ENCODE assay signal across 8 cellular contexts in genomic region chr14:35044939-35045797, GRCh38. TPM values are rescaled to one million over a fixed set of nuclear protein-coding genes. Genes with fewer than 3 reads are reported as not detected.
DNase-seq lines count a peak whose midpoint lies in the region; ATAC-seq and TF ChIP-seq lines count a peak whose summit lies in the region.

No MANE protein-coding gene starts in this region.

- 0 out of 3 replicates have a peak, but pooled peaks have one; percentile 1 for ATAC-seq in DND-41 (ENCODE audit: insufficient read depth, low read depth)
- ATAC-seq in GM18498 (IDR thresholded peaks at IDR 0.05; ENCODE audit: unreplicated experiment), result no peak

- H3K27ac ChIP-seq in DND-41 (ENCODE audit: low read length) (peak overlapping the region; percentile 59), dorsolateral prefrontal cortex (peak overlapping the region; percentile 92 to 100 (median 98)), muscle layer of duodenum (ENCODE audit: low read length) (peak overlapping the region; percentile 100)

- H3K27me3 ChIP-seq in DND-41 (ENCODE audit: insufficient read depth, low read length, poor library complexity) (no peaks in the 10 kb centered on the region), dorsolateral prefrontal cortex (no peaks in the 10 kb centered on the region), muscle layer of duodenum (ENCODE audit: low read depth, low read length) (no peaks in the 10 kb centered on the region)

- H3K79me2 ChIP-seq in DND-41 (ENCODE audit: insufficient read depth, low read length), result peaks cover 5% of the 10 kb centered on the region

- intact Hi-C loops in dorsolateral prefrontal cortex (cut with DNase I), result loop anchor here (5.0 to 10.0 kb wide), 5 partner anchors 77 to 370 kb away; partner anchors contain the start of genes BAZ1A (in 1 of the 2), CFL2 (in 1 of the 2), PPP2R3C (in 1 of the 2) and PRORP (in 1 of the 2)

- H3K9me3 ChIP-seq in DND-41 (ENCODE audit: insufficient read depth, low read length, severe bottlenecking) (no peaks in the 10 kb centered on the region), muscle layer of duodenum (ENCODE audit: control insufficient read depth in 1 of 2, low read length in 2 of 2) (no peaks in the 10 kb centered on the region)

- DNase-seq in DND-41 (no peak), NCI-H226 (peak; percentile 21), dorsolateral prefrontal cortex (no peak), DMS79 (lab: John Stamatoyannopoulos, UW) (no peak), UCSD-AML1 (lab: John Stamatoyannopoulos, UW; ENCODE audit: unreplicated experiment) (no peak), NCI-H2107 treated with DMSO at 0.1 percent for 48 hours (lab: John Stamatoyannopoulos, UW; ENCODE audit: unreplicated experiment) (no peak)

- H3K4me1 ChIP-seq in DND-41 (ENCODE audit: insufficient read depth, low read length) (peaks cover 26% of the 10 kb centered on the region), muscle layer of duodenum (ENCODE audit: control insufficient read depth in 1 of 2, insufficient read depth in 2 of 2, low read length in 2 of 2) (peaks cover 6% of the 10 kb centered on the region in 2 donors)

- H3K4me2 ChIP-seq in DND-41 (ENCODE audit: insufficient read depth, low read length), result peak overlapping the region; percentile 95

- H3K4me3 ChIP-seq in DND-41 (ENCODE audit: low read depth in 1 of 2, low read length in 2 of 2) (peak overlapping the region; percentile 79 to 81; a peak in 3 of 4 replicates), dorsolateral prefrontal cortex (peak overlapping the region; percentile 60 to 97 (median 91)), muscle layer of duodenum (ENCODE audit: low read depth in 1 of 2, low read length in 2 of 2) (peak overlapping the region; percentile 89 to 94)

- H3K36me3 ChIP-seq in DND-41 (ENCODE audit: insufficient read depth, low read length) (no peaks in the 10 kb centered on the region; the same call in 1 of the 2 replicates), muscle layer of duodenum (ENCODE audit: control insufficient read depth in 1 of 2, insufficient read depth in 2 of 2, low read length in 2 of 2) (peaks cover 0 to 5% of the 10 kb centered on the region in 2 donors)

- TF ChIP-seq CTCF in DND-41 (IDR thresholded peaks at IDR 0.05; ENCODE audit: borderline replicate concordance, extremely low read depth, low read length, poor library complexity, severe bottlenecking), result no peak
- no peak for TF ChIP-seq CTCF in dorsolateral prefrontal cortex (IDR thresholded peaks at IDR 0.05 in 54 of 56, conservative IDR thresholded peaks at IDR 0.05 in 2 of 56; ENCODE audit: low read depth in 1 of 56, partially characterized antibody in 56 of 56)

- H3K9ac ChIP-seq in DND-41 (ENCODE audit: low read depth, low read length), result peak overlapping the region; percentile 78

- peak overlapping the region; percentile 78 for H2AFZ ChIP-seq in DND-41 (ENCODE audit: low read depth, low read length)

- no peaks in the 10 kb centered on the region for H4K20me1 ChIP-seq in DND-41 (ENCODE audit: insufficient read depth, low read length)

RNA-seq across cellular contexts. Expression of gene FAM177A1, which starts 0.9 kb away (rescaled TPM):
- total RNA-seq in dorsolateral prefrontal cortex, result 100 to 1,000 TPM in 4 of 120 experiments, 10 to 100 TPM in 116; 34.2 to 106 (median 58.8) TPM
